2 cellular contexts compared by ENCODE assay signal in the genomic region with DNA sequence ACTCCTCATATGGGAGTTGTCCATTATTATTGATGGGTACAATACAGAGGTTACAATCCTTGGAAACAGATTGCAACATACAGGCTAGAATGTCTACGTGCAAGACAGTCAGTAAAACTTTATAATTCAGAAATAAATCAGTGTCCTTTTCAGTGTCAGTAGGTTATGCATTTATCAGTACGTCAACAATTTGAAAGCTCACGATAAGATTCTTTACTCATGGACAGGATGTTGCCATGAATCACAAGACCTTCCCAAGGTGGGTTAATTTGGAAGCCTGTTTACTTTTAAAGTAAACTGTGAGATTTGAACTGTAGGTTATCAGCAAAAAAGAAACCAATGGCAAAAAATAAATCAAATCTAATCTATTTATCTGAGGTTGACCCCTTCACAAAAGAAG.
A peak's percentile ranks its signal among the peaks of the same experiment; 100 is the strongest.
TF ChIP-seq lines count a peak whose summit lies in the region.

No MANE protein-coding gene starts in this region.

TF ChIP-seq in WTC11, 78 proteins besides CTCF, POLR2A, EP300 and RAD21 (continued from another document):
- TF ChIP-seq, protein P1, sequence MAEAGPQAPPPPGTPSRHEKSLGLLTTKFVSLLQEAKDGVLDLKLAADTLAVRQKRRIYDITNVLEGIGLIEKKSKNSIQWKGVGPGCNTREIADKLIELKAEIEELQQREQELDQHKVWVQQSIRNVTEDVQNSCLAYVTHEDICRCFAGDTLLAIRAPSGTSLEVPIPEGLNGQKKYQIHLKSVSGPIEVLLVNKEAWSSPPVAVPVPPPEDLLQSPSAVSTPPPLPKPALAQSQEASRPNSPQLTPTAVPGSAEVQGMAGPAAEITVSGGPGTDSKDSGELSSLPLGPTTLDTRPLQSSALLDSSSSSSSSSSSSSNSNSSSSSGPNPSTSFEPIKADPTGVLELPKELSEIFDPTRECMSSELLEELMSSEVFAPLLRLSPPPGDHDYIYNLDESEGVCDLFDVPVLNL (CRISPR knock-in tag; IDR thresholded peaks at IDR 0.05; ENCODE audit: borderline replicate concordance, low read depth): no peak
- TF ChIP-seq PRRX2 (CRISPR knock-in tag; IDR thresholded peaks at IDR 0.05) (no peak), ZNF121 (CRISPR knock-in tag; IDR thresholded peaks at IDR 0.05) (no peak), ZNF263 (CRISPR knock-in tag; IDR thresholded peaks at IDR 0.05; ENCODE audit: low read depth) (no peak), GTF2I (CRISPR knock-in tag; conservative IDR thresholded peaks at IDR 0.05) (no peak), SOX15 (CRISPR knock-in tag; IDR thresholded peaks at IDR 0.05) (no peak)
TF ChIP-seq in WTC11: peak in this region for 0.

TF ChIP-seq in HepG2, 621 proteins besides CTCF, POLR2A, EP300 and RAD21 (continued from another document and continues in another):
- TF ChIP-seq, protein P2, sequence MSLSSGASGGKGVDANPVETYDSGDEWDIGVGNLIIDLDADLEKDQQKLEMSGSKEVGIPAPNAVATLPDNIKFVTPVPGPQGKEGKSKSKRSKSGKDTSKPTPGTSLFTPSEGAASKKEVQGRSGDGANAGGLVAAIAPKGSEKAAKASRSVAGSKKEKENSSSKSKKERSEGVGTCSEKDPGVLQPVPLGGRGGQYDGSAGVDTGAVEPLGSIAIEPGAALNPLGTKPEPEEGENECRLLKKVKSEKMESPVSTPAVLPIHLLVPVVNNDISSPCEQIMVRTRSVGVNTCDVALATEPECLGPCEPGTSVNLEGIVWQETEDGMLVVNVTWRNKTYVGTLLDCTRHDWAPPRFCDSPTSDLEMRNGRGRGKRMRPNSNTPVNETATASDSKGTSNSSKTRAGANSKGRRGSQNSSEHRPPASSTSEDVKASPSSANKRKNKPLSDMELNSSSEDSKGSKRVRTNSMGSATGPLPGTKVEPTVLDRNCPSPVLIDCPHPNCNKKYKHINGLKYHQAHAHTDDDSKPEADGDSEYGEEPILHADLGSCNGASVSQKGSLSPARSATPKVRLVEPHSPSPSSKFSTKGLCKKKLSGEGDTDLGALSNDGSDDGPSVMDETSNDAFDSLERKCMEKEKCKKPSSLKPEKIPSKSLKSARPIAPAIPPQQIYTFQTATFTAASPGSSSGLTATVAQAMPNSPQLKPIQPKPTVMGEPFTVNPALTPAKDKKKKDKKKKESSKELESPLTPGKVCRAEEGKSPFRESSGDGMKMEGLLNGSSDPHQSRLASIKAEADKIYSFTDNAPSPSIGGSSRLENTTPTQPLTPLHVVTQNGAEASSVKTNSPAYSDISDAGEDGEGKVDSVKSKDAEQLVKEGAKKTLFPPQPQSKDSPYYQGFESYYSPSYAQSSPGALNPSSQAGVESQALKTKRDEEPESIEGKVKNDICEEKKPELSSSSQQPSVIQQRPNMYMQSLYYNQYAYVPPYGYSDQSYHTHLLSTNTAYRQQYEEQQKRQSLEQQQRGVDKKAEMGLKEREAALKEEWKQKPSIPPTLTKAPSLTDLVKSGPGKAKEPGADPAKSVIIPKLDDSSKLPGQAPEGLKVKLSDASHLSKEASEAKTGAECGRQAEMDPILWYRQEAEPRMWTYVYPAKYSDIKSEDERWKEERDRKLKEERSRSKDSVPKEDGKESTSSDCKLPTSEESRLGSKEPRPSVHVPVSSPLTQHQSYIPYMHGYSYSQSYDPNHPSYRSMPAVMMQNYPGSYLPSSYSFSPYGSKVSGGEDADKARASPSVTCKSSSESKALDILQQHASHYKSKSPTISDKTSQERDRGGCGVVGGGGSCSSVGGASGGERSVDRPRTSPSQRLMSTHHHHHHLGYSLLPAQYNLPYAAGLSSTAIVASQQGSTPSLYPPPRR (CRISPR knock-in tag; IDR thresholded peaks at IDR 0.05; ENCODE audit: borderline replicate concordance): peak; percentile 59; the same call in 1 of the 2 replicates
- TF ChIP-seq ISX (CRISPR knock-in tag; conservative IDR thresholded peaks at IDR 0.05) (no peak), GABPA (IDR thresholded peaks at IDR 0.05; ENCODE audit: low read depth, low read length) (no peak), GABPA (CRISPR knock-in tag; IDR thresholded peaks at IDR 0.05; ENCODE audit: low read depth) (no peak), ZNF878 (CRISPR knock-in tag; IDR thresholded peaks at IDR 0.05) (0 out of 2 replicates have a peak, but pooled peaks have one; percentile 37), ZNF10 (CRISPR knock-in tag; IDR thresholded peaks at IDR 0.05; ENCODE audit: borderline replicate concordance, low read depth) (no peak), HDAC2 (CRISPR knock-in tag; IDR thresholded peaks at IDR 0.05) (peak; percentile 39; the same call in 1 of the 2 replicates), GFI1 (CRISPR knock-in tag; IDR thresholded peaks at IDR 0.05; ENCODE audit: borderline replicate concordance) (peak; percentile 97), HNF1A (IDR thresholded peaks at IDR 0.05; ENCODE audit: low read depth) (peak; percentile 45; the same call in 1 of the 2 replicates), HNF1A (CRISPR knock-in tag; IDR thresholded peaks at IDR 0.05; ENCODE audit: borderline replicate concordance) (no peak), HOXA5 (CRISPR knock-in tag; IDR thresholded peaks at IDR 0.05) (0 out of 2 replicates have a peak, but pooled peaks have one; percentile 36), PAXIP1 (CRISPR knock-in tag; conservative IDR thresholded peaks at IDR 0.05) (peak; percentile 78), CREM (IDR thresholded peaks at IDR 0.05) (0 out of 2 replicates have a peak, but pooled peaks have one; percentile 43), CREM (CRISPR knock-in tag; IDR thresholded peaks at IDR 0.05) (no peak), FOXP1 (IDR thresholded peaks at IDR 0.05) (no peak), FOXP1 (CRISPR knock-in tag; IDR thresholded peaks at IDR 0.05) (peak; percentile 72), MED1 (CRISPR knock-in tag; IDR thresholded peaks at IDR 0.05) (peak; percentile 97), NR2F6 (IDR thresholded peaks at IDR 0.05) (peak; percentile 66; the same call in 1 of the 2 replicates), NR2F6 (CRISPR knock-in tag; IDR thresholded peaks at IDR 0.05) (peak; percentile 59), NCOA5 (CRISPR knock-in tag; IDR thresholded peaks at IDR 0.05) (no peak), ZBTB49 (CRISPR knock-in tag; IDR thresholded peaks at IDR 0.05; ENCODE audit: borderline replicate concordance) (no peak), HMGA1 (CRISPR knock-in tag; conservative IDR thresholded peaks at IDR 0.05) (no peak)
- TF ChIP-seq, protein P3, sequence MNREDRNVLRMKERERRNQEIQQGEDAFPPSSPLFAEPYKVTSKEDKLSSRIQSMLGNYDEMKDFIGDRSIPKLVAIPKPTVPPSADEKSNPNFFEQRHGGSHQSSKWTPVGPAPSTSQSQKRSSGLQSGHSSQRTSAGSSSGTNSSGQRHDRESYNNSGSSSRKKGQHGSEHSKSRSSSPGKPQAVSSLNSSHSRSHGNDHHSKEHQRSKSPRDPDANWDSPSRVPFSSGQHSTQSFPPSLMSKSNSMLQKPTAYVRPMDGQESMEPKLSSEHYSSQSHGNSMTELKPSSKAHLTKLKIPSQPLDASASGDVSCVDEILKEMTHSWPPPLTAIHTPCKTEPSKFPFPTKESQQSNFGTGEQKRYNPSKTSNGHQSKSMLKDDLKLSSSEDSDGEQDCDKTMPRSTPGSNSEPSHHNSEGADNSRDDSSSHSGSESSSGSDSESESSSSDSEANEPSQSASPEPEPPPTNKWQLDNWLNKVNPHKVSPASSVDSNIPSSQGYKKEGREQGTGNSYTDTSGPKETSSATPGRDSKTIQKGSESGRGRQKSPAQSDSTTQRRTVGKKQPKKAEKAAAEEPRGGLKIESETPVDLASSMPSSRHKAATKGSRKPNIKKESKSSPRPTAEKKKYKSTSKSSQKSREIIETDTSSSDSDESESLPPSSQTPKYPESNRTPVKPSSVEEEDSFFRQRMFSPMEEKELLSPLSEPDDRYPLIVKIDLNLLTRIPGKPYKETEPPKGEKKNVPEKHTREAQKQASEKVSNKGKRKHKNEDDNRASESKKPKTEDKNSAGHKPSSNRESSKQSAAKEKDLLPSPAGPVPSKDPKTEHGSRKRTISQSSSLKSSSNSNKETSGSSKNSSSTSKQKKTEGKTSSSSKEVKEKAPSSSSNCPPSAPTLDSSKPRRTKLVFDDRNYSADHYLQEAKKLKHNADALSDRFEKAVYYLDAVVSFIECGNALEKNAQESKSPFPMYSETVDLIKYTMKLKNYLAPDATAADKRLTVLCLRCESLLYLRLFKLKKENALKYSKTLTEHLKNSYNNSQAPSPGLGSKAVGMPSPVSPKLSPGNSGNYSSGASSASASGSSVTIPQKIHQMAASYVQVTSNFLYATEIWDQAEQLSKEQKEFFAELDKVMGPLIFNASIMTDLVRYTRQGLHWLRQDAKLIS (CRISPR knock-in tag; IDR thresholded peaks at IDR 0.05): no peak
